ENCODE assay signal across 19 cellular contexts in genomic region chr3:111608378-111608777, GRCh38. TPM values are rescaled to one million over a fixed set of nuclear protein-coding genes. Genes with fewer than 3 reads are reported as not detected.
DNase-seq lines count a peak whose midpoint lies in the region; ATAC-seq and TF ChIP-seq lines count a peak whose summit lies in the region.
"Had no signal": no experiment of that assay in that cellular context is flagged by ENCODE, and none has a peak within 500 bp of the region (broad histone marks: within the 10 kb centered on the region; RNA-seq: fewer than 3 reads in every experiment).

No MANE protein-coding gene starts in this region.

- peaks cover 4% of the 10 kb centered on the region for H3K9me3 Mint-ChIP-seq in activated CD4-positive, alpha-beta memory T cell treated with anti-CD3 and anti-CD28 coated beads, Interleukin-2, amount 10 ng/mL, durations not matched to agents 7 days and 5 days
- H3K9me3 Mint-ChIP-seq: nephron had no signal

- peak overlapping the region; percentile 75 for H3K27ac Mint-ChIP-seq in activated CD4-positive, alpha-beta memory T cell treated with anti-CD3 and anti-CD28 coated beads, Interleukin-2, amount 10 ng/mL, durations not matched to agents 7 days and 5 days
- H3K27ac Mint-ChIP-seq: nephron had no signal

- H3F3A ChIP-seq in smooth muscle cell (ENCODE audit: low read depth) = no peaks in the 10 kb centered on the region

- no peak for TF ChIP-seq CTCF in smooth muscle cell (IDR thresholded peaks at IDR 0.05; ENCODE audit: borderline replicate concordance, insufficient read depth, poor library complexity, severe bottlenecking)

- no peak overlapping the region for H3K9ac ChIP-seq in smooth muscle cell (ENCODE audit: low read depth)

- H3K36me3 ChIP-seq in smooth muscle cell (ENCODE audit: low read depth) = no peaks in the 10 kb centered on the region
- H3K36me3 ChIP-seq: lower lobe of right lung, tibial artery, WERI-Rb-1 had no signal

- H3K4me3 ChIP-seq in smooth muscle cell = no peak overlapping the region
- H3K4me3 ChIP-seq: lower lobe of right lung, tibial artery had no signal

- peak; percentile 46 to 54 for ATAC-seq in activated CD4-positive, CD25-positive, alpha-beta regulatory T cell treated with anti-CD3 and anti-CD28 coated beads, Interleukin-2, amount 50 U/mL, for 24 hours
- ATAC-seq in GM21528 (IDR thresholded peaks at IDR 0.05; ENCODE audit: low FRiP score, unreplicated experiment) (peak; percentile 43), GM19395 (IDR thresholded peaks at IDR 0.05; ENCODE audit: unreplicated experiment) (no peak)

- H3K4me1 ChIP-seq in smooth muscle cell (ENCODE audit: low read depth) = no peaks in the 10 kb centered on the region
- H3K4me1 ChIP-seq: lower lobe of right lung, tibial artery had no signal

- H3K4me3 Mint-ChIP-seq in activated CD4-positive, alpha-beta memory T cell treated with anti-CD3 and anti-CD28 coated beads, Interleukin-2, amount 10 ng/mL, durations not matched to agents 7 days and 5 days = no peak overlapping the region
- H3K4me3 Mint-ChIP-seq: brain, nephron had no signal

- no peak overlapping the region for H3K4me2 ChIP-seq in smooth muscle cell

- no peaks in the 10 kb centered on the region for H4K20me1 ChIP-seq in smooth muscle cell (ENCODE audit: low read depth)

- no peaks in the 10 kb centered on the region for H3K27me3 ChIP-seq in smooth muscle cell (ENCODE audit: low read depth)
- H3K27me3 ChIP-seq: tibial artery had no signal

- no peaks in the 10 kb centered on the region for H3K79me2 ChIP-seq in smooth muscle cell (ENCODE audit: low read depth)

- H3K27ac ChIP-seq in smooth muscle cell (ENCODE audit: low read depth) = peak overlapping the region; percentile 18
- H3K27ac ChIP-seq: 22Rv1, lower lobe of right lung, tibial artery, WERI-Rb-1 had no signal

- POLR2A ChIA-PET in activated CD4-positive, alpha-beta memory T cell treated with anti-CD3 and anti-CD28 coated beads, Interleukin-2, amount 10 ng/mL, durations not matched to agents 7 days and 5 days (lab: Charles Lee) = interaction anchor here (0.7 to 2.8 kb wide), 5 partner anchors 8 to 62 kb away, joined by 3 to 17 read pairs (median 11); partner anchors contain the start of gene ZBED2

- DNase-seq in activated CD4-positive, CD25-positive, alpha-beta regulatory T cell treated with anti-CD3 and anti-CD28 coated beads, Interleukin-2, amount 50 U/mL, for 72 hours = no peak
- DNase-seq in activated CD4-positive, alpha-beta memory T cell treated with anti-CD3 and anti-CD28 coated beads, Interleukin-2, amount 10 ng/mL, durations not matched to agents 7 days and 5 days = no peak
- DNase-seq in smooth muscle cell (lab: John Stamatoyannopoulos, UW; ENCODE audit: unreplicated experiment) (no peak), CD1c-positive myeloid dendritic cell (ENCODE audit: extremely low spot score) (no peak), SIG-M5 treated with dmso at 0.1 percent for 504 hours (lab: John Stamatoyannopoulos, UW; ENCODE audit: unreplicated experiment) (no peak)
- DNase-seq: activated T-cell treated with anti-CD3 and anti-CD28 coated beads, Interleukin-2, amount 50 U/mL, for 48 hours; effector CD4-positive, alpha-beta T cell; EL; KBM-7; lower lobe of right lung; NCI-H1417; tibial artery; WERI-Rb-1 had no signal

- H3K27me3 Mint-ChIP-seq in activated CD4-positive, alpha-beta memory T cell treated with anti-CD3 and anti-CD28 coated beads, Interleukin-2, amount 10 ng/mL, durations not matched to agents 7 days and 5 days = no peaks in the 10 kb centered on the region

- CTCF ChIA-PET in activated CD4-positive, alpha-beta memory T cell treated with anti-CD3 and anti-CD28 coated beads, Interleukin-2, amount 10 ng/mL, durations not matched to agents 7 days and 5 days (lab: Charles Lee) = interaction anchor here (1.2 kb wide), 1 partner anchor 61 kb away, joined by 3 read pairs; no protein-coding TSS in a partner anchor

- 69% methylated on average over 2 of the region's 2 CpGs for WGBS in smooth muscle cell (ENCODE audit: low lambda C conversion rate)

- H3K4me1 Mint-ChIP-seq in activated CD4-positive, alpha-beta memory T cell treated with anti-CD3 and anti-CD28 coated beads, Interleukin-2, amount 10 ng/mL, durations not matched to agents 7 days and 5 days = peaks cover 95% of the 10 kb centered on the region
- H3K4me1 Mint-ChIP-seq: brain, nephron had no signal

- H3K36me3 Mint-ChIP-seq in activated CD4-positive, alpha-beta memory T cell treated with anti-CD3 and anti-CD28 coated beads, Interleukin-2, amount 10 ng/mL, durations not matched to agents 7 days and 5 days (ENCODE audit: low read depth) = peaks cover 90% of the 10 kb centered on the region
- H3K36me3 Mint-ChIP-seq: brain had no signal

- H2AFZ ChIP-seq in smooth muscle cell (ENCODE audit: low read depth) = no peak overlapping the region

- no peaks in the 10 kb centered on the region for H3K9me3 ChIP-seq in smooth muscle cell (replicated peaks; ENCODE audit: low read depth)
- H3K9me3 ChIP-seq: lower lobe of right lung, tibial artery had no signal

RNA-seq across cellular contexts. Expression of gene ZBED2, which starts 13.2 kb away (rescaled TPM):
- 10 to 100 TPM; 36.6 to 38.7 TPM for total RNA-seq in activated CD4-positive, alpha-beta memory T cell treated with anti-CD3 and anti-CD28 coated beads, Interleukin-2, amount 10 ng/mL, durations not matched to agents 7 days and 5 days
- 9.2 and 11.9 TPM in 2 replicates for total RNA-seq in smooth muscle cell
- polyA plus RNA-seq in smooth muscle cell = 2.4 and 17.0 TPM in 2 replicates
